In the genomic region with DNA sequence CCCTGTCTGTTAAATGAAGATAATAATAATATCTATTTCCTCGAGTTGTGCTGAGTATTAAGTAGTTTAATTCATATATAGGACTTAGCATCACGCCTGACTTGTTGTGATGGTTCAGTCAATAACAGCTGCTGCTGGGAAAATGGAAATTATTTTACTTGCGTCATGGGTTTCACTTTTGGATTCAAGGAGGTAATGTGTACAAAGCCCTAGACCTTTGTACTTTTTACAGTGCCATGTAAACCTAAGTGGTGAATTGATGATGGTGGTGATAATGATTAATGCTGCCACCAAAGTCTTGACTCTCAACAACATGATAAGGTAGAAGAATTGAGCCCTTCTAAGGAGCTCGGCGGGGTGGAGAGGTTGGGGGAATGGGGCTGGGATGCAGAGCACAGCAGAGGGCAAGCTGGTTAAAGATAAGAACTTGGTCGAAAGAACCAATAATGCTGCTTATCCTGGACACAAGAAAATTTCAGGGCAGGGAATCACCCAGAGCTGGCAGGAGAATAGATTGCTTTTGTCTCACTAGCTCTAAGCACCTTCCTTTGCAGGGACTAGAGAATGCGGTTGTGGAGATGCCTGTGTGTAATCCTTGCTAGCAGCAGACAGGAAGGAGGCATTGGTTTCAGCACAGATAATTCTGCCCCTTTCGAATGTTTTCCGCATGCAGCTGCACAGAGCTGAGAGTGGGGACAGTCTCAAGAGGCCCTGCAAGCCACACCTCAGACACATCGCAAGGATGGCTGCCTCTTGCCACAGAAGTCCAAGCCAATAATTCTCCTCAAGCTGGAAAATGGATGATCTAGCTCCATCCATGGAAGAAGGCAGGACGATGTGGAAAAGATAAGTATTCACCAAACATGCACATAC, we compare ENCODE assay signal across 23 cellular contexts.
"Had no signal": no experiment of that assay in that cellular context is flagged by ENCODE, and none has a peak within 500 bp of the region (broad histone marks: within the 10 kb centered on the region; RNA-seq: fewer than 3 reads in every experiment).

No MANE protein-coding gene starts in this region.

- H3K27ac Mint-ChIP-seq: activated CD4-positive, alpha-beta T cell treated with anti-CD3 and anti-CD28 coated beads, Interleukin-2, amount 10 ng/mL, durations not matched to agents 24 days and 14 days; activated CD8-positive, alpha-beta T cell treated with anti-CD3 and anti-CD28 coated beads, Interleukin-2, amount 10 ng/mL, durations not matched to agents 7 days and 5 days; activated naive CD4-positive, alpha-beta T cell treated with anti-CD3 and anti-CD28 coated beads, Interleukin-2, amount 50 U/mL, for 72 hours; naive B cell; WTC11 had no signal

- H3K9me3 Mint-ChIP-seq: activated CD4-positive, alpha-beta T cell treated with anti-CD3 and anti-CD28 coated beads, Interleukin-2, amount 10 ng/mL, durations not matched to agents 24 days and 14 days had no signal

- H3K4me3 ChIP-seq: esophagus squamous epithelium, lower lobe of right lung, skin epidermis, tibial nerve had no signal

- H3K27me3 ChIP-seq: esophagus squamous epithelium, neutrophil, tibial nerve had no signal

- H3K36me3 ChIP-seq: esophagus squamous epithelium, lower lobe of right lung, neutrophil, tibial nerve had no signal

- H3K36me3 Mint-ChIP-seq: activated naive CD4-positive, alpha-beta T cell treated with anti-CD3 and anti-CD28 coated beads, Interleukin-2, amount 50 U/mL, for 72 hours; naive B cell had no signal

- H3K27ac ChIP-seq: esophagus squamous epithelium, lower lobe of right lung, neutrophil, skin epidermis, tibial nerve had no signal

- H3K4me1 ChIP-seq: esophagus squamous epithelium, lower lobe of right lung, tibial nerve had no signal

- H3K4me3 Mint-ChIP-seq: activated CD4-positive, alpha-beta T cell treated with anti-CD3 and anti-CD28 coated beads, Interleukin-2, amount 10 ng/mL, durations not matched to agents 24 days and 14 days; activated CD8-positive, alpha-beta T cell treated with anti-CD3 and anti-CD28 coated beads, Interleukin-2, amount 10 ng/mL, durations not matched to agents 7 days and 5 days; naive B cell; WTC11 had no signal

- FAIRE-seq: colon, endothelial cell of umbilical vein, TTC549 had no signal

- H3K27me3 Mint-ChIP-seq: activated CD4-positive, alpha-beta T cell treated with anti-CD3 and anti-CD28 coated beads, Interleukin-2, amount 10 ng/mL, durations not matched to agents 24 days and 14 days; naive B cell had no signal

- ATAC-seq: activated CD8-positive, alpha-beta T cell treated with anti-CD3 and anti-CD28 coated beads, Interleukin-2, amount 10 ng/mL, durations not matched to agents 7 days and 5 days; activated naive CD4-positive, alpha-beta T cell treated with anti-CD3 and anti-CD28 coated beads, Interleukin-2, amount 50 U/mL, for 72 hours; lower lobe of right lung; WTC11 had no signal

- H3K4me1 Mint-ChIP-seq: activated CD4-positive, alpha-beta T cell treated with anti-CD3 and anti-CD28 coated beads, Interleukin-2, amount 10 ng/mL, durations not matched to agents 24 days and 14 days; naive B cell; WTC11 had no signal

- DNase-seq: activated CD4-positive, alpha-beta T cell treated with anti-CD3 and anti-CD28 coated beads, Interleukin-2, amount 10 ng/mL, durations not matched to agents 24 days and 14 days; activated CD8-positive, alpha-beta memory T cell treated with anti-CD3 and anti-CD28 coated beads, Interleukin-2, amount 50 U/mL, for 4 hours; activated CD8-positive, alpha-beta T cell treated with anti-CD3 and anti-CD28 coated beads, Interleukin-2, amount 10 ng/mL, durations not matched to agents 7 days and 5 days; activated effector memory CD4-positive, alpha-beta T cell treated with anti-CD3 and anti-CD28 coated beads, Interleukin-2, amount 50 U/mL, for 16 hours; activated T-cell treated with anti-CD3 and anti-CD28 coated beads, Interleukin-2, amount 50 U/mL, for 48 hours; caudate nucleus; esophagus squamous epithelium; hippocampal formation; lower lobe of right lung; naive B cell; posterior cingulate gyrus; stimulated activated CD4-positive, alpha-beta T cell treated with anti-CD3 and anti-CD28 coated beads, Interleukin-4, amount 100 ng/mL, for 24 hours; stimulated activated naive CD4-positive, alpha-beta T cell treated with Interleukin-2 at 50 U/mL for 16 hours; substantia nigra; SW 1271 had no signal

- H3K9me3 ChIP-seq: esophagus squamous epithelium, lower lobe of right lung, neutrophil had no signal
